In genomic region chr7:129008645-129009414, GRCh38 we compare ENCODE assay signal across 12 cellular contexts. TPM values are rescaled to one million over a fixed set of nuclear protein-coding genes. Genes with fewer than 3 reads are reported as not detected.
DNase-seq lines count a peak whose midpoint lies in the region; ATAC-seq and TF ChIP-seq lines count a peak whose summit lies in the region.
"Had no signal": no experiment of that assay in that cellular context is flagged by ENCODE, and none has a peak within 500 bp of the region (broad histone marks: within the 10 kb centered on the region; RNA-seq: fewer than 3 reads in every experiment).

No MANE protein-coding gene starts in this region.

- no peaks in the 10 kb centered on the region for H3K27me3 Mint-ChIP-seq in dendritic cell treated with granulocyte-macrophage colony-stimulating factor and Interleukin-4, amounts not matched to agents 40 ng/mL and 50 ng/mL, for 4 days
- H3K27me3 Mint-ChIP-seq in type B pancreatic cell = no peaks in the 10 kb centered on the region

- H3K27ac Mint-ChIP-seq in dendritic cell treated with granulocyte-macrophage colony-stimulating factor and Interleukin-4, amounts not matched to agents 40 ng/mL and 50 ng/mL, for 4 days = peak overlapping the region; percentile 47
- no peak overlapping the region for H3K27ac Mint-ChIP-seq in type B pancreatic cell

- peaks cover 62% of the 10 kb centered on the region for H3K36me3 Mint-ChIP-seq in dendritic cell treated with granulocyte-macrophage colony-stimulating factor and Interleukin-4, amounts not matched to agents 40 ng/mL and 50 ng/mL, for 4 days (ENCODE audit: low read depth)
- peaks cover 28% of the 10 kb centered on the region for H3K36me3 Mint-ChIP-seq in type B pancreatic cell

- POLR2A ChIA-PET in GM10248 (lab: Yijun Ruan, JAX) = interaction anchor here (1.0 to 1.4 kb wide), 4 partner anchors 45 to 74 kb away, joined by 4 to 5 read pairs (median 4); no protein-coding TSS in a partner anchor

- intact Hi-C loops in dendritic cell treated with granulocyte-macrophage colony-stimulating factor and Interleukin-4, amounts not matched to agents 40 ng/mL and 50 ng/mL, for 4 days (cut with micrococcal nuclease) = loop anchor here (10.0 kb wide), 1 partner anchor 86 kb away; no protein-coding TSS in a partner anchor
- intact Hi-C loops in Right ventricle myocardium superior (cut with DNase I) = no loop called here

- TF ChIP-seq CTCF in GM10248 (IDR thresholded peaks at IDR 0.05; ENCODE audit: control extremely low read depth, extremely low read depth, low read depth, missing control alignments) (no peak), type B pancreatic cell (conservative IDR thresholded peaks at IDR 0.05) (no peak)

- peak; percentile 4 for ATAC-seq in GM19438 (IDR thresholded peaks at IDR 0.05; ENCODE audit: low read depth, unreplicated experiment)
- peak; percentile 27 for ATAC-seq in HG03354 (IDR thresholded peaks at IDR 0.05; ENCODE audit: poor library complexity, severe bottlenecking, unreplicated experiment)
- ATAC-seq in Right ventricle myocardium superior (ENCODE audit: poor library complexity) = no peak

- DNase-seq in GM10248 (ENCODE audit: extremely low spot score) = peak; percentile 37
- no peak for DNase-seq in type B pancreatic cell (ENCODE audit: extremely low spot score, unreplicated experiment)
- DNase-seq in central memory CD4-positive, alpha-beta T cell = no peak
- no peak for DNase-seq in Right ventricle myocardium superior
- DNase-seq in NCI-H146 (lab: John Stamatoyannopoulos, UW) = no peak
- DNase-seq: DND-41; hypothalamus; NCI-H345; stimulated activated naive CD4-positive, alpha-beta T cell had no signal

- no peaks in the 10 kb centered on the region for H3K9me3 Mint-ChIP-seq in dendritic cell treated with granulocyte-macrophage colony-stimulating factor and Interleukin-4, amounts not matched to agents 40 ng/mL and 50 ng/mL, for 4 days
- H3K9me3 Mint-ChIP-seq in type B pancreatic cell = no peaks in the 10 kb centered on the region

- CTCF ChIA-PET in GM10248 (lab: Yijun Ruan, JAX) = interaction anchor here (0.7 to 2.8 kb wide), 10 partner anchors 10 to 155 kb away, joined by 3 to 17 read pairs (median 4); no protein-coding TSS in a partner anchor

- no peak overlapping the region for H3K4me3 Mint-ChIP-seq in dendritic cell treated with granulocyte-macrophage colony-stimulating factor and Interleukin-4, amounts not matched to agents 40 ng/mL and 50 ng/mL, for 4 days
- H3K4me3 Mint-ChIP-seq in type B pancreatic cell = no peak overlapping the region

- H3K4me1 Mint-ChIP-seq in dendritic cell treated with granulocyte-macrophage colony-stimulating factor and Interleukin-4, amounts not matched to agents 40 ng/mL and 50 ng/mL, for 4 days (ENCODE audit: low read depth) = peaks cover 30% of the 10 kb centered on the region
- peaks cover 6% of the 10 kb centered on the region for H3K4me1 Mint-ChIP-seq in type B pancreatic cell (ENCODE audit: unreplicated experiment)

RNA-seq across cellular contexts. Expression of gene TNPO3, which starts 46.1 kb away (rescaled TPM):
- total RNA-seq in type B pancreatic cell (ENCODE audit: low replicate concordance) = 46.7 and 52.3 TPM in 2 replicates
- total RNA-seq in Right ventricle myocardium superior = 32.8 TPM
